ENCODE assay signal across 10 cellular contexts in genomic region chr20:32063735-32064134, GRCh38. TPM values are rescaled to one million over a fixed set of nuclear protein-coding genes. Genes with fewer than 3 reads are reported as not detected.
"Had no signal": no experiment of that assay in that cellular context is flagged by ENCODE, and none has a peak within 500 bp of the region (broad histone marks: within the 10 kb centered on the region; RNA-seq: fewer than 3 reads in every experiment).

No MANE protein-coding gene starts in this region.

RNA-seq across cellular contexts. Expression of gene HCK, which starts 11.7 kb away (rescaled TPM):
- total RNA-seq: activated CD4-positive, alpha-beta memory T cell treated with anti-CD3 and anti-CD28 coated beads for 36 hours; activated CD4-positive, alpha-beta T cell treated with anti-CD3 and anti-CD28 coated beads, Interleukin-2, amount 10 ng/mL, durations not matched to agents 24 days and 14 days; activated CD8-positive, alpha-beta memory T cell treated with anti-CD3 and anti-CD28 coated beads for 36 hours; activated naive CD4-positive, alpha-beta T cell treated with anti-CD3 and anti-CD28 coated beads for 36 hours; activated naive CD8-positive, alpha-beta T cell treated with anti-CD3 and anti-CD28 coated beads for 36 hours; osteocyte; progenitor cell of endocrine pancreas; renal cortical epithelial cell had no signal

RNA-seq across cellular contexts. Expression of gene CCM2L, which starts 53.5 kb away (rescaled TPM):
- total RNA-seq: activated CD4-positive, alpha-beta memory T cell treated with anti-CD3 and anti-CD28 coated beads for 36 hours; activated CD4-positive, alpha-beta T cell treated with anti-CD3 and anti-CD28 coated beads, Interleukin-2, amount 10 ng/mL, durations not matched to agents 24 days and 14 days; activated CD8-positive, alpha-beta memory T cell treated with anti-CD3 and anti-CD28 coated beads for 36 hours; activated naive CD4-positive, alpha-beta T cell treated with anti-CD3 and anti-CD28 coated beads for 36 hours; activated naive CD8-positive, alpha-beta T cell treated with anti-CD3 and anti-CD28 coated beads for 36 hours; activated T-helper 1 cell treated with anti-CD3 and anti-CD28 coated beads, Interleukin-12 subunit alpha, Interleukin-12 subunit beta, Interleukin-2, Interleukin-4 antibody, amounts not matched to agents 30 ng/mL and 10 ng/mL and 1 ng/mL, durations not matched to agents 14 hours and 24 hours and 36 hours; osteocyte; renal cortical epithelial cell; T-helper 17 cell had no signal
